8 cellular contexts compared by ENCODE assay signal in the genomic region with DNA sequence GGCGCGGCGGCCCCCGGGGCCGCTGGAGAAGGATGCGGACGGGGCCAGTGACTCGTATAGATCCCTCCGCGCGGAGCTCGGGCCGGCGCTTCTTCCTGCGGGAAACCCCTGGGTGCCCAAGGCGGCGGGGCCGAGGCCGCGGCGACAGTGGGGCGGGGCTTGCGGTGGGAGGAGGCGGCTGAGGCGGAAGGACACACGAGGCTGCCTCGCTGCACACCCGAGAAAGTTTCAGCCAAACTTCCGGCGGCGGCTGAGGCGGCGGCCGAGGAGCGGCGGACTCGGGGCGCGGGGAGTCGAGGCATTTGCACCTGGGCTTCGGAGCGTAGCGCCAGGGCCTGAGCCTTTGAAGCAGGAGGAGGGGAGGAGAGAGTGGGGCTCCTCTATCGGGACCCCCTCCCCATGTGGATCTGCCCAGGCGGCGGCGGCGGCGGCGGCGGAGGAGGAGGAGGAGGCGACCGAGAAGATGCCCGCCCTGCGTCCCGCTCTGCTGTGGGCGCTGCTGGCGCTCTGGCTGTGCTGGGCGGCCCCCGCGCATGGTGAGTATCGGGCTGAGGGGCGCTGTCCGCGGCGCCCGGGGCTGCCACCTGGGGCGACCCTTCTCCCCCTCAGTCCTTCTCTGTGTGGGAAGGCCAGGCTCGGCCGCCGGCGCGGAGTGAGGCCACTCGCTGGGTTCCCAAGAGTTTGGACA. TPM values are rescaled to one million over a fixed set of nuclear protein-coding genes. Genes with fewer than 3 reads are reported as not detected.
A peak's percentile ranks its signal among the peaks of the same experiment; 100 is the strongest.
DNase-seq lines count a peak whose midpoint lies in the region; ATAC-seq and TF ChIP-seq lines count a peak whose summit lies in the region.
"Not testable (repeated sequence)": the region's sequence is repeated elsewhere in the genome, so short reads cannot be mapped to it uniquely, and the experiment has no call there.

A gene (plus strand): TSS at position 231 of the 688 bp plus-strand sequence.

- H4K8ac ChIP-seq in IMR-90 (ENCODE audit: low read depth in 2 of 2, low read length in 2 of 2) = not testable (repeated sequence)

- H3K4me2 ChIP-seq in IMR-90 (ENCODE audit: low read depth, low read length) = peak within 1 kb of the TSS; percentile 70; the same call in 1 of the 2 replicates

- in situ Hi-C loops in IMR-90 (cut with MboI; ENCODE audit: low sequenced_read_pairs) = not testable (repeated sequence)

- no CpG with 5 or more reads among the region's 74 CpGs for WGBS in IMR-90 (ENCODE audit: extremely low coverage in 2 of 2, insufficient read length in 1 of 2), 2 experiments

- H3K27me3 ChIP-seq in IMR-90 (ENCODE audit: control insufficient read depth, insufficient read depth, low read length); duodenal mucosa (ENCODE audit: control insufficient read depth in 1 of 2, insufficient read depth in 2 of 2, low read length in 2 of 2); rectal smooth muscle tissue (ENCODE audit: control insufficient read depth, insufficient read depth, low read length): not testable (repeated sequence)

- H3K27me3 Mint-ChIP-seq in activated T-cell treated with anti-CD3 and anti-CD28 coated beads, Interleukin-2, amount 50 U/mL, for 24 hours = not testable (repeated sequence)

- H3K27ac ChIP-seq in IMR-90 (ENCODE audit: insufficient read depth, low read length) = peak within 1 kb of the TSS; percentile 74
- H3K27ac ChIP-seq in duodenal mucosa (ENCODE audit: low read depth, low read length) = peak within 1 kb of the TSS; percentile 42
- peak within 1 kb of the TSS; percentile 66 for H3K27ac ChIP-seq in rectal smooth muscle tissue (ENCODE audit: low read depth, low read length)

- CTCF ChIA-PET in IMR-90 (lab: Yijun Ruan, JAX) = not testable (repeated sequence)

- not testable (repeated sequence) for TF ChIP-seq RAD21 in IMR-90 (IDR thresholded peaks at IDR 0.05; ENCODE audit: low read length)

- H2AK9ac ChIP-seq in IMR-90 (replicated peaks; ENCODE audit: low read depth, low read length, poor library complexity) = not testable (repeated sequence)

- not testable (repeated sequence) for H3K23ac ChIP-seq in IMR-90 (ENCODE audit: low read depth, low read length)

- TF ChIP-seq CTCF in IMR-90 (conservative IDR thresholded peaks at IDR 0.05; ENCODE audit: low read depth, low read length) = not testable (repeated sequence)

- TF ChIP-seq POLR2A in IMR-90 (IDR thresholded peaks at IDR 0.05; ENCODE audit: low read depth, low read length) = not testable (repeated sequence)

- not testable (repeated sequence) for H4K5ac ChIP-seq in IMR-90 (ENCODE audit: low read depth, low read length)

- H2BK20ac ChIP-seq in IMR-90 (ENCODE audit: low read depth, low read length) = not testable (repeated sequence)

- not testable (repeated sequence) for H3K9me1 ChIP-seq in IMR-90 (ENCODE audit: insufficient read depth, low read length)

- H3K9ac ChIP-seq in IMR-90 (ENCODE audit: low read depth, low read length) (peak within 1 kb of the TSS; percentile 67), duodenal mucosa (ENCODE audit: low read depth in 1 of 2, low read length in 2 of 2) (peak within 1 kb of the TSS in 1 of 2 donors; percentile 43)
- not testable (repeated sequence) for H3K9ac ChIP-seq in rectal smooth muscle tissue (ENCODE audit: low read length)

- H3K79me1 ChIP-seq in IMR-90 (ENCODE audit: low read depth in 1 of 2, low read length in 2 of 2) = not testable (repeated sequence)

- not testable (repeated sequence) for H3K4ac ChIP-seq in IMR-90 (ENCODE audit: low read depth, low read length)

- peak within 1 kb of the TSS; percentile 26 for H2BK5ac ChIP-seq in IMR-90 (ENCODE audit: low read depth, low read length, poor library complexity, severe bottlenecking)

- H3K4me3 ChIP-seq in IMR-90 (ENCODE audit: insufficient read depth, low read depth, low read length) (peak within 1 kb of the TSS; percentile 86), duodenal mucosa (ENCODE audit: low read depth in 1 of 2, low read length in 2 of 2) (peak within 1 kb of the TSS; percentile 50 to 66), rectal smooth muscle tissue (ENCODE audit: low read length) (peak within 1 kb of the TSS; percentile 74)

- not testable (repeated sequence) for H3K4me1 ChIP-seq in IMR-90 (ENCODE audit: control insufficient read depth, insufficient read depth, low read length); duodenal mucosa (ENCODE audit: control insufficient read depth in 1 of 2, insufficient read depth in 2 of 2, low read length in 2 of 2); rectal smooth muscle tissue (ENCODE audit: control insufficient read depth, insufficient read depth, low read length)

- H4K91ac ChIP-seq in IMR-90 (ENCODE audit: insufficient read depth, low read depth, low read length) = not testable (repeated sequence)

- H3K9me3 ChIP-seq in IMR-90 (ENCODE audit: control insufficient read depth, insufficient read depth, low read length); duodenal mucosa (ENCODE audit: control insufficient read depth in 1 of 2, low read length in 2 of 2): not testable (repeated sequence)

- not testable (repeated sequence) for H3K36me3 ChIP-seq in IMR-90 (ENCODE audit: control insufficient read depth, insufficient read depth, low read length); duodenal mucosa (ENCODE audit: control insufficient read depth in 1 of 2, insufficient read depth in 2 of 2, low read length in 2 of 2); rectal smooth muscle tissue (ENCODE audit: control insufficient read depth, insufficient read depth, low read length)

- H4K20me1 ChIP-seq in IMR-90 (ENCODE audit: insufficient read depth, low read length) = not testable (repeated sequence)

- dilution Hi-C loops in IMR-90 (cut with HindIII; ENCODE audit: low sequenced_read_pairs, unreplicated experiment) = not testable (repeated sequence)

- H3K27ac Mint-ChIP-seq in activated T-cell treated with anti-CD3 and anti-CD28 coated beads, Interleukin-2, amount 50 U/mL, for 24 hours = peak within 1 kb of the TSS; percentile 47

- ATAC-seq in IMR-90 (ENCODE audit: low read depth) (peak; percentile 97), SK-N-SH treated with all-trans-retinoic acid at 6 μM for 48 hours (peak; percentile 93)
- ATAC-seq in stimulated activated naive CD8-positive, alpha-beta T cell treated with anti-CD3 and anti-CD28 coated beads, Interleukin-15, Interleukin-2, amounts not matched to agents 100 U/mL and 50 U/mL, for 24 hours = peak; percentile 91

- not testable (repeated sequence) for BruUV-seq in IMR-90 (replicated peaks; lab: Mats Ljungman, UMichigan)

- not testable (repeated sequence) for H2AK5ac ChIP-seq in IMR-90 (ENCODE audit: low read depth, low read length)

- H3K14ac ChIP-seq in IMR-90 (replicated peaks; ENCODE audit: low read depth, low read length) = not testable (repeated sequence)

- not testable (repeated sequence) for H3K4me1 Mint-ChIP-seq in activated T-cell treated with anti-CD3 and anti-CD28 coated beads, Interleukin-2, amount 50 U/mL, for 24 hours (ENCODE audit: low read depth)

- not testable (repeated sequence) for H2BK120ac ChIP-seq in IMR-90 (ENCODE audit: low read depth, low read length)

- H3K4me3 Mint-ChIP-seq in activated T-cell treated with anti-CD3 and anti-CD28 coated beads, Interleukin-2, amount 50 U/mL, for 24 hours = peak within 1 kb of the TSS; percentile 69

- intact Hi-C loops in IMR-90 (cut with micrococcal nuclease) = not testable (repeated sequence)

- not testable (repeated sequence) for H3K18ac ChIP-seq in IMR-90 (ENCODE audit: low read depth, low read length)

- not testable (repeated sequence) for H3K9me3 Mint-ChIP-seq in activated T-cell treated with anti-CD3 and anti-CD28 coated beads, Interleukin-2, amount 50 U/mL, for 24 hours

- not testable (repeated sequence) for H2BK15ac ChIP-seq in IMR-90 (ENCODE audit: low read depth, low read length)

- not testable (repeated sequence) for H3K56ac ChIP-seq in IMR-90 (ENCODE audit: extremely low read depth, insufficient read depth, low read length)

- not testable (repeated sequence) for H2AFZ ChIP-seq in IMR-90 (replicated peaks; ENCODE audit: low read length, poor library complexity)

- POLR2A ChIA-PET in IMR-90 (lab: Charles Lee; ENCODE audit: unreplicated experiment) = not testable (repeated sequence)

- H3K36me3 Mint-ChIP-seq in activated T-cell treated with anti-CD3 and anti-CD28 coated beads, Interleukin-2, amount 50 U/mL, for 24 hours (ENCODE audit: low read depth) = not testable (repeated sequence)

- DNase-seq in COLO668 (lab: John Stamatoyannopoulos, UW; ENCODE audit: unreplicated experiment) (peak; percentile 18), IMR-90 (peak; percentile 69), kidney tubule cell (ENCODE audit: low spot score) (peak; percentile 80)
- DNase-seq in activated T-cell treated with anti-CD3 and anti-CD28 coated beads, Interleukin-2, amount 50 U/mL, for 24 hours = peak; percentile 75
- peak; percentile 74 for DNase-seq in stimulated activated naive CD8-positive, alpha-beta T cell treated with anti-CD3 and anti-CD28 coated beads, Interleukin-15, Interleukin-2, amounts not matched to agents 100 U/mL and 50 U/mL, for 24 hours

RNA-seq across cellular contexts. Expression of the gene that starts here (rescaled TPM):
- 13.1 and 15.8 TPM in 2 replicates for total RNA-seq in IMR-90 (2012; rRNA removed)
- 10.5 and 11.3 TPM in 2 replicates for polyA plus RNA-seq in IMR-90 (2012; rRNA removed)
- 4.5 and 5.3 TPM in 2 replicates for polyA plus RNA-seq in IMR-90 (2012; cell fraction: cytosol; rRNA removed)
- polyA plus RNA-seq in IMR-90 (2012; cell fraction: nucleus; rRNA removed; ENCODE audit: low replicate concordance) = 18.0 and 67.5 TPM in 2 replicates

Comparison
In these comparisons a context has a peak if more than half of its experiments do, and no peak if none do; other contexts are left out.
1. Peak in every context shown above with its lines: DNase-seq, ATAC-seq, H3K4me3 ChIP-seq and H3K27ac ChIP-seq.
2. DNase-seq: peak in every context shown above with its lines; median percentile 80 in kidney tubule cell; 75 in activated T-cell treated with anti-CD3 and anti-CD28 coated beads, Interleukin-2, amount 50 U/mL, for 24 hours; 74 in stimulated activated naive CD8-positive, alpha-beta T cell treated with anti-CD3 and anti-CD28 coated beads, Interleukin-15, Interleukin-2, amounts not matched to agents 100 U/mL and 50 U/mL, for 24 hours; 69 in IMR-90; 18 in COLO668.